ENCODE assay signal across 22 cellular contexts in genomic region chr2:6359964-6360363, GRCh38.
"Had no signal": no experiment of that assay in that cellular context is flagged by ENCODE, and none has a peak within 500 bp of the region (broad histone marks: within the 10 kb centered on the region; RNA-seq: fewer than 3 reads in every experiment).

No MANE protein-coding gene starts in this region.

- H3K4me1 ChIP-seq: esophagus squamous epithelium, lower lobe of right lung, neural progenitor cell, prostate gland, right atrium auricular region, stomach, thyroid gland had no signal

- H3K4me2 ChIP-seq: neural progenitor cell had no signal

- H2AFZ ChIP-seq: neural progenitor cell had no signal

- H3K27me3 ChIP-seq: esophagus squamous epithelium, neural progenitor cell, right atrium auricular region, stomach, thyroid gland had no signal

- H3K36me3 ChIP-seq: esophagus squamous epithelium, lower lobe of right lung, neural progenitor cell, prostate gland, right atrium auricular region, stomach, thyroid gland had no signal

- ATAC-seq: left ventricle myocardium superior; lower lobe of right lung; mucosa of descending colon; natural killer cell treated with Interleukin-12 subunit alpha and Interleukin-12 subunit beta and Interleukin-15 and Interleukin-18, amount 100 ng/mL, for 72 hours; sciatic nerve; stimulated activated effector memory CD8-positive, alpha-beta T cell treated with anti-CD3 and anti-CD28 coated beads, Interleukin-12 subunit alpha, Interleukin-12 subunit beta, amount 100 ng/mL, for 72 hours had no signal

- H3K4me3 ChIP-seq: coronary artery, esophagus squamous epithelium, lower lobe of right lung, mucosa of descending colon, neural progenitor cell, prostate gland, right atrium auricular region, stomach, thyroid gland had no signal

- H3K9me3 ChIP-seq: esophagus squamous epithelium, lower lobe of right lung, mucosa of descending colon, prostate gland, right atrium auricular region, stomach, thyroid gland had no signal

- DNase-seq: dermis blood vessel endothelial cell; effector memory CD4-positive, alpha-beta T cell; esophagus squamous epithelium; head of caudate nucleus; left ventricle myocardium superior; lower lobe of right lung; mesenchymal stem cell; mucosa of descending colon; naive B cell; stimulated activated CD4-positive, alpha-beta T cell treated with anti-CD3 and anti-CD28 coated beads, Interleukin-2, amount 100 ng/mL, for 24 hours; stimulated activated CD4-positive, alpha-beta T cell treated with anti-CD3 and anti-CD28 coated beads, Interleukin-4, amount 100 ng/mL, for 24 hours; stimulated activated naive CD4-positive, alpha-beta T cell treated with Interleukin-2 at 50 U/mL for 16 hours; stomach; thyroid gland; trophoblast cell had no signal

- H3K9ac ChIP-seq: neural progenitor cell had no signal

- H3K27ac ChIP-seq: coronary artery, esophagus squamous epithelium, lower lobe of right lung, neural progenitor cell, prostate gland, right atrium auricular region, stomach, thyroid gland had no signal
